In genomic region chr15:77722759-77723460, GRCh38 we compare ENCODE assay signal across 23 cellular contexts.
A peak's percentile ranks its signal among the peaks of the same experiment; 100 is the strongest.
DNase-seq lines count a peak whose midpoint lies in the region; ATAC-seq, FAIRE-seq and TF ChIP-seq lines count a peak whose summit lies in the region.
"Had no signal": no experiment of that assay in that cellular context is flagged by ENCODE, and none has a peak within 500 bp of the region (broad histone marks: within the 10 kb centered on the region; RNA-seq: fewer than 3 reads in every experiment).

No MANE protein-coding gene starts in this region.

- H3K4ac ChIP-seq in H9 (ENCODE audit: low read depth, low read length) (no peak overlapping the region), H1 (replicated peaks; ENCODE audit: insufficient read length, low read depth, low read length) (no peak overlapping the region)

- H2BK120ac ChIP-seq in H9 (ENCODE audit: low read depth, low read length, poor library complexity, severe bottlenecking), result no peak overlapping the region
- no peak overlapping the region for H2BK120ac ChIP-seq in H1 (replicated peaks; ENCODE audit: low read depth, low read length)

- H3K27ac ChIP-seq in H9 (ENCODE audit: insufficient read length, low read depth, low read length), result no peak overlapping the region
- no peak overlapping the region for H3K27ac ChIP-seq in H1 (ENCODE audit: low read depth, low read length)
- H3K27ac ChIP-seq in neural progenitor cell, result no peak overlapping the region

- no peak overlapping the region; the same call in 1 of the 2 replicates for H3K14ac ChIP-seq in H9 (ENCODE audit: insufficient read depth, low read length)
- no peak overlapping the region for H3K14ac ChIP-seq in H1 (ENCODE audit: insufficient read length)

- H3K27me3 Mint-ChIP-seq in H9 (ENCODE audit: low read depth) (peaks cover 9% of the 10 kb centered on the region), neural progenitor cell (ENCODE audit: insufficient read depth, low read depth) (peaks cover 5% of the 10 kb centered on the region)

- no peak overlapping the region for H3K18ac ChIP-seq in H9 (ENCODE audit: insufficient read length, low read depth, low read length)
- H3K18ac ChIP-seq in H1 (ENCODE audit: extremely low read depth, low read length), result no peak overlapping the region

- H3K79me1 ChIP-seq in H9 (ENCODE audit: insufficient read depth, low read depth, low read length, poor library complexity, severe bottlenecking) (no peaks in the 10 kb centered on the region), H1 (ENCODE audit: low read depth, low read length) (no peaks in the 10 kb centered on the region)

- TF ChIP-seq EP300 in H1 (IDR thresholded peaks at IDR 0.05; ENCODE audit: borderline replicate concordance in 1 of 2, low read depth in 2 of 2, low read length in 2 of 2), result no peak

- WGBS in H9 (ENCODE audit: extremely low coverage, insufficient read length, low lambda C conversion rate), result no CpG with 5 or more reads among the region's 18 CpGs
- 79% methylated on average over 14 of the region's 18 CpGs; no CpG with 5 or more reads in 1 of the 2 experiments for WGBS in H1 (ENCODE audit: extremely low coverage in 1 of 2, insufficient coverage in 1 of 2, insufficient read length in 1 of 2, insufficient replicate concordance in 2 of 2, low coverage in 1 of 2, low lambda C conversion rate in 2 of 2, missing lambda C conversion rate in 1 of 2), 2 experiments

- no peaks in the 10 kb centered on the region for H3K79me2 ChIP-seq in H9 (ENCODE audit: insufficient read depth, low read length)
- H3K79me2 ChIP-seq in H1 (ENCODE audit: control insufficient read depth in 1 of 2, insufficient read depth in 2 of 2, low read length in 2 of 2), result no peaks in the 10 kb centered on the region
- H3K79me2 ChIP-seq in neural progenitor cell (ENCODE audit: low read depth), result no peaks in the 10 kb centered on the region

- H2BK20ac ChIP-seq in H9 (ENCODE audit: low read depth, low read length, poor library complexity, severe bottlenecking) (no peak overlapping the region), H1 (ENCODE audit: low read length) (no peak overlapping the region)

- H3K23ac ChIP-seq in H9 (ENCODE audit: insufficient read length, low read depth, low read length) (no peak overlapping the region), H1 (ENCODE audit: insufficient read length) (no peak overlapping the region)

- CTCF ChIA-PET in H1 (lab: Charles Lee; ENCODE audit: partially characterized antibody), result interaction anchor here (1.0 to 4.1 kb wide), 8 partner anchors 10 to 118 kb away, joined by 3 to 16 read pairs (median 4); no protein-coding TSS in a partner anchor

- no peak overlapping the region for H3K9ac ChIP-seq in H9 (ENCODE audit: extremely low read depth, insufficient read length, low read length)
- H3K9ac ChIP-seq in H1 (replicated peaks in 1 of 4; ENCODE audit: extremely low read depth in 1 of 4, low read depth in 3 of 4, low read length in 3 of 4), result no peak overlapping the region
- no peak overlapping the region for H3K9ac ChIP-seq in neural progenitor cell

- H2BK5ac ChIP-seq in H9 (ENCODE audit: insufficient read length, low read length) (no peak overlapping the region), H1 (ENCODE audit: low read depth, low read length) (0 out of 2 replicates have a peak overlapping the region, but pooled peaks have one; percentile 40)

- no peak for FAIRE-seq in H1 (lab: Jason Lieb, UNC)

- H3K36me3 ChIP-seq in H1 (ENCODE audit: control insufficient read depth in 2 of 4, insufficient read depth in 4 of 4, low read length in 3 of 4) (no peaks in the 10 kb centered on the region), neural progenitor cell (no peaks in the 10 kb centered on the region)
- H3K36me3 ChIP-seq: BE2C had no signal

- H4K91ac ChIP-seq in H9 (ENCODE audit: insufficient read length, low read depth, low read length) (no peak overlapping the region), H1 (replicated peaks; ENCODE audit: insufficient read length, low read length) (no peak overlapping the region)

- peak in 1 of 2 experiments; percentile 20; a peak in 2 of 4 replicates for TF ChIP-seq RAD21 in H1 (IDR thresholded peaks at IDR 0.05 in 1 of 2, conservative IDR thresholded peaks at IDR 0.05 in 1 of 2; ENCODE audit: low read depth in 2 of 2, low read length in 2 of 2)

- no peaks in the 10 kb centered on the region for H3F3A ChIP-seq in neural progenitor cell (ENCODE audit: low read depth)

- H2BK12ac ChIP-seq in H9 (ENCODE audit: insufficient read length, low read depth, low read length), result no peak overlapping the region
- H2BK12ac ChIP-seq in H1 (ENCODE audit: low read depth, low read length), result peak overlapping the region; percentile 75; the same call in 1 of the 2 replicates

- H4K20me1 ChIP-seq in H9 (ENCODE audit: control insufficient read depth, insufficient read depth, insufficient read length) (no peaks in the 10 kb centered on the region), H1 (replicated peaks in 1 of 2; ENCODE audit: control insufficient read depth in 1 of 2, insufficient read depth in 2 of 2, low read length in 2 of 2) (no peaks in the 10 kb centered on the region), neural progenitor cell (ENCODE audit: low read depth) (no peaks in the 10 kb centered on the region)

- TF ChIP-seq POLR2A in H1 (IDR thresholded peaks at IDR 0.05; ENCODE audit: control extremely low read depth in 1 of 2, low read depth in 2 of 2, low read length in 2 of 2), result no peak

- no peak overlapping the region for H2BK15ac ChIP-seq in H9 (ENCODE audit: low read depth, low read length)
- H2BK15ac ChIP-seq in H1 (ENCODE audit: low read length), result no peak overlapping the region

- no peak overlapping the region for H3T11ph ChIP-seq in H9 (ENCODE audit: low read length)

- TF ChIP-seq CTCF in H9 (conservative IDR thresholded peaks at IDR 0.05) (peak; percentile 55), H1 (IDR thresholded peaks at IDR 0.05; ENCODE audit: control extremely low read depth in 1 of 3, insufficient read depth in 1 of 3, low read depth in 1 of 3, low read length in 3 of 3) (peak; percentile 31 to 46 (median 46)), neural progenitor cell (IDR thresholded peaks at IDR 0.05) (peak; percentile 20), GM20000 (IDR thresholded peaks at IDR 0.05; ENCODE audit: extremely low read depth, missing control alignments) (no peak)

- no peak overlapping the region for H2AK5ac ChIP-seq in H9 (ENCODE audit: insufficient read length, low read length)
- no peak overlapping the region for H2AK5ac ChIP-seq in H1 (ENCODE audit: low read depth, low read length)

- H3K36me3 Mint-ChIP-seq in H9 (ENCODE audit: insufficient read depth in 1 of 3, low read depth in 3 of 3) (no peaks in the 10 kb centered on the region), neural progenitor cell (no peaks in the 10 kb centered on the region)
- H3K36me3 Mint-ChIP-seq: CD14-positive monocyte; CD8-positive, alpha-beta memory T cell; T-cell had no signal

- H3K27me3 ChIP-seq in H9 (ENCODE audit: insufficient read depth, low read length) (no peaks in the 10 kb centered on the region), H1 (replicated peaks in 1 of 4; ENCODE audit: control insufficient read depth in 3 of 4, extremely low read depth in 1 of 4, insufficient read depth in 3 of 4, low read length in 3 of 4) (no peaks in the 10 kb centered on the region), neural progenitor cell (no peaks in the 10 kb centered on the region)
- H3K27me3 ChIP-seq: BE2C had no signal

- no peak for ATAC-seq in HG02798 (IDR thresholded peaks at IDR 0.05; ENCODE audit: poor library complexity, unreplicated experiment)
- ATAC-seq: T-cell had no signal

- no peaks in the 10 kb centered on the region for H3K9me3 Mint-ChIP-seq in H9
- no peaks in the 10 kb centered on the region for H3K9me3 Mint-ChIP-seq in neural progenitor cell
- H3K9me3 Mint-ChIP-seq: CD14-positive monocyte; CD8-positive, alpha-beta memory T cell; T-cell had no signal

- H3K4me1 Mint-ChIP-seq in H9 (peaks cover 8 to 16% of the 10 kb centered on the region in 2 experiments), neural progenitor cell (peaks cover 3% of the 10 kb centered on the region)
- H3K4me1 Mint-ChIP-seq: CD14-positive monocyte; CD8-positive, alpha-beta memory T cell; T-cell had no signal

- DNase-seq in ELF-1 (ENCODE audit: low read depth, low spot score), result peak; percentile 59
- DNase-seq in H9, result peak; percentile 58
- DNase-seq in H1 (ENCODE audit: low read depth in 1 of 2, low spot score in 2 of 2), result peak in 1 of 2 experiments; percentile 29
- no peak for DNase-seq in neural progenitor cell (ENCODE audit: low spot score)
- DNase-seq in NCI-H2081 treated with DMSO at 0.1 percent for 48 hours (lab: John Stamatoyannopoulos, UW), result no peak
- no peak for DNase-seq in GM20000 (ENCODE audit: low spot score)
- DNase-seq: ACHN; BE2C; CD8-positive, alpha-beta memory T cell; DMS 273 treated with DMSO at 0.1 percent for 48 hours; DMS79; EL; KBM-7; MM.1S; NCI-H2029; NCI-H2171; NCI-H226; NCI-H510A; NCI-H69; SHP77; T-cell had no signal

- H3K4me2 ChIP-seq in H9 (ENCODE audit: insufficient read depth, insufficient read length, low read length) (no peak overlapping the region), H1 (ENCODE audit: insufficient read depth in 1 of 2, low read depth in 2 of 2, low read length in 2 of 2) (no peak overlapping the region), neural progenitor cell (no peak overlapping the region)

- no peak overlapping the region for H4K5ac ChIP-seq in H9 (ENCODE audit: insufficient read length, low read depth, low read length)
- no peak overlapping the region for H4K5ac ChIP-seq in H1 (ENCODE audit: insufficient read length, low read depth, low read length)

- no peaks in the 10 kb centered on the region for H3K4me1 ChIP-seq in H9 (ENCODE audit: insufficient read depth, low read length)
- H3K4me1 ChIP-seq in H1 (replicated peaks in 1 of 4; ENCODE audit: control insufficient read depth in 3 of 4, insufficient read depth in 4 of 4, low read length in 3 of 4), result peaks cover 0 to 2% (median under 1%) of the 10 kb centered on the region in 4 experiments; a peak in 1 of 7 replicates
- H3K4me1 ChIP-seq in neural progenitor cell, result peaks cover 4% of the 10 kb centered on the region

- H3K4me3 Mint-ChIP-seq in H9 (no peak overlapping the region; a peak in 1 of 5 replicates), neural progenitor cell (no peak overlapping the region)
- H3K4me3 Mint-ChIP-seq: CD14-positive monocyte; CD8-positive, alpha-beta memory T cell; T-cell had no signal

- POLR2A ChIA-PET in H1 (lab: Charles Lee; ENCODE audit: partially characterized antibody), result interaction anchor here (0.6 to 1.7 kb wide), 3 partner anchors 10 to 454 kb away, joined by 3 to 4 read pairs (median 4); no protein-coding TSS in a partner anchor

- H3K56ac ChIP-seq in H9 (ENCODE audit: insufficient read length, low read depth, low read length) (no peak overlapping the region), H1 (replicated peaks; ENCODE audit: insufficient read length, low read depth, low read length) (no peak overlapping the region)

- H4K8ac ChIP-seq in H9 (replicated peaks; ENCODE audit: insufficient read length, low read depth, low read length) (no peak overlapping the region), H1 (ENCODE audit: extremely low read depth, insufficient read depth, low read length) (no peak overlapping the region)

- H2AFZ ChIP-seq in H9 (ENCODE audit: low read length) (no peak overlapping the region), H1 (ENCODE audit: low read length) (no peak overlapping the region), neural progenitor cell (replicated peaks) (no peak overlapping the region)

- H3K27ac Mint-ChIP-seq in H9 (no peak overlapping the region; a peak in 2 of 7 replicates), neural progenitor cell (peak overlapping the region; percentile 66)
- H3K27ac Mint-ChIP-seq: CD8-positive, alpha-beta memory T cell; T-cell had no signal

- H3K9me3 ChIP-seq in H9 (ENCODE audit: control insufficient read depth, low read depth, low read length) (no peaks in the 10 kb centered on the region), H1 (ENCODE audit: insufficient read depth in 2 of 2, low read depth in 1 of 2, low read length in 1 of 2) (no peaks in the 10 kb centered on the region), neural progenitor cell (ENCODE audit: low read depth) (no peaks in the 10 kb centered on the region)
- H3K9me3 ChIP-seq: BE2C had no signal

- H3K4me3 ChIP-seq in H1 (ENCODE audit: extremely low read depth in 1 of 4, insufficient read depth in 2 of 4, low read depth in 3 of 4, low read length in 4 of 4) (no peak overlapping the region), neural progenitor cell (no peak overlapping the region)

- H3K23me2 ChIP-seq in H9 (ENCODE audit: insufficient read length, low read depth, low read length, poor library complexity, severe bottlenecking), result no peaks in the 10 kb centered on the region
- no peaks in the 10 kb centered on the region for H3K23me2 ChIP-seq in H1 (ENCODE audit: low read depth, low read length)

Comparison
In these comparisons a context has a peak if more than half of its experiments do, and no peak if none do; other contexts are left out.
1. DNase-seq: peak in ELF-1 (single experiment) and H9 (single experiment); none in neural progenitor cell (single experiment), NCI-H2081 treated with DMSO at 0.1 percent for 48 hours (single experiment) and GM20000 (single experiment).